2 cellular contexts compared by ENCODE assay signal in genomic region chr1:29166291-29166878, GRCh38.
A peak's percentile ranks its signal among the peaks of the same experiment; 100 is the strongest.
TF ChIP-seq lines count a peak whose summit lies in the region.

No MANE protein-coding gene starts in this region.

TF ChIP-seq in K562, 482 proteins besides CTCF, POLR2A, EP300 and RAD21:
- TF ChIP-seq PPARD (CRISPR knock-in tag; IDR thresholded peaks at IDR 0.05): no peak
- no peak for TF ChIP-seq E2F1 (CRISPR knock-in tag; IDR thresholded peaks at IDR 0.05)
- peak; percentile 42 for TF ChIP-seq WHSC1 (IDR thresholded peaks at IDR 0.05; ENCODE audit: low read length)
- 0 out of 2 replicates have a peak, but pooled peaks have one; percentile 12 for TF ChIP-seq POLR2G (IDR thresholded peaks at IDR 0.05; ENCODE audit: low read depth, low read length)
- TF ChIP-seq ZFP36 (IDR thresholded peaks at IDR 0.05; ENCODE audit: low read depth, low read length, partially characterized antibody): no peak
- TF ChIP-seq ZNF184 (CRISPR knock-in tag; IDR thresholded peaks at IDR 0.05): no peak
- TF ChIP-seq FOXP1 (CRISPR knock-in tag; IDR thresholded peaks at IDR 0.05): no peak
TF ChIP-seq in K562: peak in this region for 2.

TF ChIP-seq in HepG2, 621 proteins besides CTCF, POLR2A, EP300 and RAD21 (continues in another document):
- TF ChIP-seq ZFP36 (IDR thresholded peaks at IDR 0.05; ENCODE audit: borderline replicate concordance, low read depth, low read length, partially characterized antibody) (no peak), TARDBP (CRISPR knock-in tag; IDR thresholded peaks at IDR 0.05) (no peak), NR2C2 (CRISPR knock-in tag; IDR thresholded peaks at IDR 0.05; ENCODE audit: borderline replicate concordance) (no peak), ARNT (IDR thresholded peaks at IDR 0.05) (no peak), ZNF430 (CRISPR knock-in tag; IDR thresholded peaks at IDR 0.05) (no peak), HNF4A (CRISPR knock-in tag; IDR thresholded peaks at IDR 0.05) (0 out of 2 replicates have a peak, but pooled peaks have one; percentile 41), SMARCE1 (IDR thresholded peaks at IDR 0.05; ENCODE audit: borderline replicate concordance) (no peak), CBFB (CRISPR knock-in tag; IDR thresholded peaks at IDR 0.05) (no peak), ASH2L (IDR thresholded peaks at IDR 0.05; ENCODE audit: insufficient read length, low read depth, low read length) (peak; percentile 30), TEAD3 (CRISPR knock-in tag; optimal IDR thresholded peaks at IDR 0.05; ENCODE audit: borderline replicate concordance) (peak; percentile 96), ZNF446 (CRISPR knock-in tag; IDR thresholded peaks at IDR 0.05) (no peak), CREB1 (IDR thresholded peaks at IDR 0.05) (no peak), CREB1 (CRISPR knock-in tag; IDR thresholded peaks at IDR 0.05) (no peak), DNMT1 (CRISPR knock-in tag; IDR thresholded peaks at IDR 0.05) (no peak), SNAPC2 (CRISPR knock-in tag; IDR thresholded peaks at IDR 0.05) (no peak), ZNF20 (CRISPR knock-in tag; IDR thresholded peaks at IDR 0.05) (no peak), ZNF772 (CRISPR knock-in tag; IDR thresholded peaks at IDR 0.05) (no peak), ATF7-NPFF (CRISPR knock-in tag; IDR thresholded peaks at IDR 0.05; ENCODE audit: low read depth) (no peak), NFRKB (IDR thresholded peaks at IDR 0.05) (no peak), MEIS1 (CRISPR knock-in tag; IDR thresholded peaks at IDR 0.05; ENCODE audit: borderline replicate concordance) (no peak), FOXM1 (CRISPR knock-in tag; IDR thresholded peaks at IDR 0.05) (no peak), HMGA1 (CRISPR knock-in tag; conservative IDR thresholded peaks at IDR 0.05) (no peak), MATR3 (CRISPR knock-in tag; IDR thresholded peaks at IDR 0.05) (no peak), PBX3 (CRISPR knock-in tag; IDR thresholded peaks at IDR 0.05; ENCODE audit: borderline replicate concordance) (no peak), SP140L (CRISPR knock-in tag; IDR thresholded peaks at IDR 0.05; ENCODE audit: borderline replicate concordance) (no peak), TOE1 (CRISPR knock-in tag; IDR thresholded peaks at IDR 0.05) (no peak), ZNF263 (CRISPR knock-in tag; IDR thresholded peaks at IDR 0.05) (no peak), ZNF331 (CRISPR knock-in tag; IDR thresholded peaks at IDR 0.05) (no peak), ZNF607 (CRISPR knock-in tag; IDR thresholded peaks at IDR 0.05; ENCODE audit: borderline replicate concordance) (0 out of 2 replicates have a peak, but pooled peaks have one; percentile 21), ZNF687 (CRISPR knock-in tag; IDR thresholded peaks at IDR 0.05) (peak; percentile 35), ZNF282 (IDR thresholded peaks at IDR 0.05; ENCODE audit: partially characterized antibody) (no peak), ZNF781 (CRISPR knock-in tag; IDR thresholded peaks at IDR 0.05; ENCODE audit: borderline replicate concordance, not compliant biosample characterization) (no peak), HNF4G (IDR thresholded peaks at IDR 0.05; ENCODE audit: borderline replicate concordance, low read depth, low read length) (peak; percentile 41; the same call in 1 of the 2 replicates), HNF4G (CRISPR knock-in tag; IDR thresholded peaks at IDR 0.05; ENCODE audit: borderline replicate concordance, low read depth) (no peak), ZBTB39 (CRISPR knock-in tag; IDR thresholded peaks at IDR 0.05) (no peak), THAP11 (CRISPR knock-in tag; IDR thresholded peaks at IDR 0.05) (no peak), THAP7 (CRISPR knock-in tag; IDR thresholded peaks at IDR 0.05) (no peak), POLR2G (IDR thresholded peaks at IDR 0.05; ENCODE audit: low read depth, low read length) (0 out of 2 replicates have a peak, but pooled peaks have one; percentile 20), ETV5 (CRISPR knock-in tag; IDR thresholded peaks at IDR 0.05; ENCODE audit: borderline replicate concordance) (no peak), ZNF558 (CRISPR knock-in tag; IDR thresholded peaks at IDR 0.05; ENCODE audit: borderline replicate concordance) (no peak), ZNF354B (CRISPR knock-in tag; IDR thresholded peaks at IDR 0.05) (no peak), NRL (CRISPR knock-in tag; IDR thresholded peaks at IDR 0.05; ENCODE audit: borderline replicate concordance) (no peak)
- TF ChIP-seq, protein P1, sequence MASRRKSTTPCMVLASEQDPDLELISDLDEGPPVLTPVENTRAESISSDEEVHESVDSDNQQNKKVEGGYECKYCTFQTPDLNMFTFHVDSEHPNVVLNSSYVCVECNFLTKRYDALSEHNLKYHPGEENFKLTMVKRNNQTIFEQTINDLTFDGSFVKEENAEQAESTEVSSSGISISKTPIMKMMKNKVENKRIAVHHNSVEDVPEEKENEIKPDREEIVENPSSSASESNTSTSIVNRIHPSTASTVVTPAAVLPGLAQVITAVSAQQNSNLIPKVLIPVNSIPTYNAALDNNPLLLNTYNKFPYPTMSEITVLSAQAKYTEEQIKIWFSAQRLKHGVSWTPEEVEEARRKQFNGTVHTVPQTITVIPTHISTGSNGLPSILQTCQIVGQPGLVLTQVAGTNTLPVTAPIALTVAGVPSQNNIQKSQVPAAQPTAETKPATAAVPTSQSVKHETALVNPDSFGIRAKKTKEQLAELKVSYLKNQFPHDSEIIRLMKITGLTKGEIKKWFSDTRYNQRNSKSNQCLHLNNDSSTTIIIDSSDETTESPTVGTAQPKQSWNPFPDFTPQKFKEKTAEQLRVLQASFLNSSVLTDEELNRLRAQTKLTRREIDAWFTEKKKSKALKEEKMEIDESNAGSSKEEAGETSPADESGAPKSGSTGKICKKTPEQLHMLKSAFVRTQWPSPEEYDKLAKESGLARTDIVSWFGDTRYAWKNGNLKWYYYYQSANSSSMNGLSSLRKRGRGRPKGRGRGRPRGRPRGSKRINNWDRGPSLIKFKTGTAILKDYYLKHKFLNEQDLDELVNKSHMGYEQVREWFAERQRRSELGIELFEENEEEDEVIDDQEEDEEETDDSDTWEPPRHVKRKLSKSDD (CRISPR knock-in tag; IDR thresholded peaks at IDR 0.05; ENCODE audit: low read depth): no peak
- TF ChIP-seq, protein P2, sequence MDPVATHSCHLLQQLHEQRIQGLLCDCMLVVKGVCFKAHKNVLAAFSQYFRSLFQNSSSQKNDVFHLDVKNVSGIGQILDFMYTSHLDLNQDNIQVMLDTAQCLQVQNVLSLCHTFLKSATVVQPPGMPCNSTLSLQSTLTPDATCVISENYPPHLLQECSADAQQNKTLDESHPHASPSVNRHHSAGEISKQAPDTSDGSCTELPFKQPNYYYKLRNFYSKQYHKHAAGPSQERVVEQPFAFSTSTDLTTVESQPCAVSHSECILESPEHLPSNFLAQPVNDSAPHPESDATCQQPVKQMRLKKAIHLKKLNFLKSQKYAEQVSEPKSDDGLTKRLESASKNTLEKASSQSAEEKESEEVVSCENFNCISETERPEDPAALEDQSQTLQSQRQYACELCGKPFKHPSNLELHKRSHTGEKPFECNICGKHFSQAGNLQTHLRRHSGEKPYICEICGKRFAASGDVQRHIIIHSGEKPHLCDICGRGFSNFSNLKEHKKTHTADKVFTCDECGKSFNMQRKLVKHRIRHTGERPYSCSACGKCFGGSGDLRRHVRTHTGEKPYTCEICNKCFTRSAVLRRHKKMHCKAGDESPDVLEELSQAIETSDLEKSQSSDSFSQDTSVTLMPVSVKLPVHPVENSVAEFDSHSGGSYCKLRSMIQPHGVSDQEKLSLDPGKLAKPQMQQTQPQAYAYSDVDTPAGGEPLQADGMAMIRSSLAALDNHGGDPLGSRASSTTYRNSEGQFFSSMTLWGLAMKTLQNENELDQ (CRISPR knock-in tag; IDR thresholded peaks at IDR 0.05; ENCODE audit: borderline replicate concordance): no peak
- TF ChIP-seq, protein P3, sequence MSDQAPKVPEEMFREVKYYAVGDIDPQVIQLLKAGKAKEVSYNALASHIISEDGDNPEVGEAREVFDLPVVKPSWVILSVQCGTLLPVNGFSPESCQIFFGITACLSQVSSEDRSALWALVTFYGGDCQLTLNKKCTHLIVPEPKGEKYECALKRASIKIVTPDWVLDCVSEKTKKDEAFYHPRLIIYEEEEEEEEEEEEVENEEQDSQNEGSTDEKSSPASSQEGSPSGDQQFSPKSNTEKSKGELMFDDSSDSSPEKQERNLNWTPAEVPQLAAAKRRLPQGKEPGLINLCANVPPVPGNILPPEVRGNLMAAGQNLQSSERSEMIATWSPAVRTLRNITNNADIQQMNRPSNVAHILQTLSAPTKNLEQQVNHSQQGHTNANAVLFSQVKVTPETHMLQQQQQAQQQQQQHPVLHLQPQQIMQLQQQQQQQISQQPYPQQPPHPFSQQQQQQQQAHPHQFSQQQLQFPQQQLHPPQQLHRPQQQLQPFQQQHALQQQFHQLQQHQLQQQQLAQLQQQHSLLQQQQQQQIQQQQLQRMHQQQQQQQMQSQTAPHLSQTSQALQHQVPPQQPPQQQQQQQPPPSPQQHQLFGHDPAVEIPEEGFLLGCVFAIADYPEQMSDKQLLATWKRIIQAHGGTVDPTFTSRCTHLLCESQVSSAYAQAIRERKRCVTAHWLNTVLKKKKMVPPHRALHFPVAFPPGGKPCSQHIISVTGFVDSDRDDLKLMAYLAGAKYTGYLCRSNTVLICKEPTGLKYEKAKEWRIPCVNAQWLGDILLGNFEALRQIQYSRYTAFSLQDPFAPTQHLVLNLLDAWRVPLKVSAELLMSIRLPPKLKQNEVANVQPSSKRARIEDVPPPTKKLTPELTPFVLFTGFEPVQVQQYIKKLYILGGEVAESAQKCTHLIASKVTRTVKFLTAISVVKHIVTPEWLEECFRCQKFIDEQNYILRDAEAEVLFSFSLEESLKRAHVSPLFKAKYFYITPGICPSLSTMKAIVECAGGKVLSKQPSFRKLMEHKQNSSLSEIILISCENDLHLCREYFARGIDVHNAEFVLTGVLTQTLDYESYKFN (CRISPR knock-in tag; conservative IDR thresholded peaks at IDR 0.05): 0 out of 2 replicates have a peak, but pooled peaks have one; percentile 17
- TF ChIP-seq, protein P4, sequence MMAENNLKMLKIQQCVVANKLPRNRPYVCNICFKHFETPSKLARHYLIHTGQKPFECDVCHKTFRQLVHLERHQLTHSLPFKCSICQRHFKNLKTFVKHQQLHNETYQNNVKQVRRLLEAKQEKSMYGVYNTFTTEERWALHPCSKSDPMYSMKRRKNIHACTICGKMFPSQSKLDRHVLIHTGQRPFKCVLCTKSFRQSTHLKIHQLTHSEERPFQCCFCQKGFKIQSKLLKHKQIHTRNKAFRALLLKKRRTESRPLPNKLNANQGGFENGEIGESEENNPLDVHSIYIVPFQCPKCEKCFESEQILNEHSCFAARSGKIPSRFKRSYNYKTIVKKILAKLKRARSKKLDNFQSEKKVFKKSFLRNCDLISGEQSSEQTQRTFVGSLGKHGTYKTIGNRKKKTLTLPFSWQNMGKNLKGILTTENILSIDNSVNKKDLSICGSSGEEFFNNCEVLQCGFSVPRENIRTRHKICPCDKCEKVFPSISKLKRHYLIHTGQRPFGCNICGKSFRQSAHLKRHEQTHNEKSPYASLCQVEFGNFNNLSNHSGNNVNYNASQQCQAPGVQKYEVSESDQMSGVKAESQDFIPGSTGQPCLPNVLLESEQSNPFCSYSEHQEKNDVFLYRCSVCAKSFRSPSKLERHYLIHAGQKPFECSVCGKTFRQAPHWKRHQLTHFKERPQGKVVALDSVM (CRISPR knock-in tag; IDR thresholded peaks at IDR 0.05): no peak
